ENCODE assay signal across 15 cellular contexts in the genomic region with DNA sequence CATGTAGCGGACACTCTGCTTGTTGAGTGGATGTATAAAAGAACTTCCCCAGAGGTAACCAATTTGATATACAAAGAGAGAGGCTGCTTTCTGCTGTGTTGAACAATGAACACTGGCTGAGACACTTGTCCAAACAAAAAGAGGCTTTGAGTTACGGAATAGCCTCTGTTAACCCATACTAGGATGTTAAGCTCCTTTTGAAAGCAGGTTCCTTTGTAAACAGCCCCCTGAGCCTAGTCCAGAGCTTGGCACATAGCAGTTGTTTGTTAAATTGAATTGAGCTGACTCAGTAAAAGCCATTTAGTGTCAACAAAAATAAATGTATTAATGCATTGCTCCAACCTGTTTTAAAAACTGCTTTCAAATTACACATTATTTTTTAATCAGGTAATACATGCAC.
A peak's percentile ranks its signal among the peaks of the same experiment; 100 is the strongest.
DNase-seq lines count a peak whose midpoint lies in the region; ATAC-seq, FAIRE-seq and TF ChIP-seq lines count a peak whose summit lies in the region.
"Had no signal": no experiment of that assay in that cellular context is flagged by ENCODE, and none has a peak within 500 bp of the region (broad histone marks: within the 10 kb centered on the region; RNA-seq: fewer than 3 reads in every experiment).

No MANE protein-coding gene starts in this region.

- H4K5ac ChIP-seq in H1 (ENCODE audit: insufficient read length, low read depth, low read length) = no peak overlapping the region

- H3K27me3 ChIP-seq in HepG2 (ENCODE audit: control insufficient read depth in 1 of 2, insufficient read depth in 2 of 2, low read length in 2 of 2) (no peaks in the 10 kb centered on the region; a peak in 1 of 5 replicates), right lobe of liver (no peaks in the 10 kb centered on the region), H1 (replicated peaks in 1 of 4; ENCODE audit: control insufficient read depth in 3 of 4, extremely low read depth in 1 of 4, insufficient read depth in 3 of 4, low read length in 3 of 4) (no peaks in the 10 kb centered on the region; a peak in 1 of 7 replicates), transverse colon (no peaks in the 10 kb centered on the region)
- H3K27me3 ChIP-seq: BLaER1 had no signal

- no peak overlapping the region for H2BK12ac ChIP-seq in H1 (ENCODE audit: low read depth, low read length)

- no peak overlapping the region for H3K4ac ChIP-seq in H1 (replicated peaks; ENCODE audit: insufficient read length, low read depth, low read length)

- BruUV-seq in HepG2 (replicated peaks; lab: Mats Ljungman, UMichigan) = no TSS peak

- H2BK15ac ChIP-seq in H1 (ENCODE audit: low read length) = no peak overlapping the region

- CTCF ChIA-PET in HepG2 (lab: Yijun Ruan, JAX; ENCODE audit: low intra/inter-chr PET ratio, low total read pairs) = no interaction called here
- CTCF ChIA-PET in H1 (lab: Charles Lee; ENCODE audit: partially characterized antibody) = no interaction called here

- in situ Hi-C loops in HepG2 (cut with HindIII; ENCODE audit: extremely low pct_ligation_motif_present, low pct_unique_long_range_greater_than_20kb) (no loop called here), transverse colon (cut with MboI; ENCODE audit: low pct_ligation_motif_present in 1 of 4, low pct_unique_long_range_greater_than_20kb in 1 of 4, low sequenced_read_pairs in 3 of 4) (no loop called here)

- H2AFZ ChIP-seq in HepG2 (ENCODE audit: low read length) = no peak overlapping the region
- H2AFZ ChIP-seq in H1 (ENCODE audit: low read length) = no peak overlapping the region

- TF ChIP-seq CTCF in HepG2 (CRISPR knock-in tag; IDR thresholded peaks at IDR 0.05) = no peak
- TF ChIP-seq CTCF in right lobe of liver (IDR thresholded peaks at IDR 0.05) = no peak
- TF ChIP-seq CTCF in H1 (IDR thresholded peaks at IDR 0.05; ENCODE audit: control extremely low read depth in 1 of 3, insufficient read depth in 1 of 3, low read depth in 1 of 3, low read length in 3 of 3) = no peak
- TF ChIP-seq CTCF in transverse colon (IDR thresholded peaks at IDR 0.05) = no peak

- no peak for TF ChIP-seq EP300 in HepG2 (IDR thresholded peaks at IDR 0.05; ENCODE audit: low read depth in 2 of 2, low read length in 2 of 2)
- TF ChIP-seq EP300 in HepG2 (CRISPR knock-in tag; IDR thresholded peaks at IDR 0.05; ENCODE audit: borderline replicate concordance) = no peak
- TF ChIP-seq EP300 in H1 (IDR thresholded peaks at IDR 0.05; ENCODE audit: borderline replicate concordance in 1 of 2, low read depth in 2 of 2, low read length in 2 of 2) = 0 out of 3 replicates have a peak, but pooled peaks of 1 of the 2 experiments have one; percentile 37
- TF ChIP-seq EP300 in transverse colon (IDR thresholded peaks at IDR 0.05; ENCODE audit: low read depth) = no peak

- H2BK20ac ChIP-seq in H1 (ENCODE audit: low read length) = no peak overlapping the region

- H3K4me3 ChIP-seq in HepG2 (replicated peaks in 1 of 3; ENCODE audit: insufficient read depth in 1 of 3, low read depth in 2 of 3, low read length in 3 of 3) (no peak overlapping the region), right lobe of liver (no peak overlapping the region), H1 (ENCODE audit: extremely low read depth in 1 of 4, insufficient read depth in 2 of 4, low read depth in 3 of 4, low read length in 4 of 4) (no peak overlapping the region), transverse colon (no peak overlapping the region)
- H3K4me3 ChIP-seq: BLaER1, HAP-1 had no signal

- H4K8ac ChIP-seq in H1 (ENCODE audit: extremely low read depth, insufficient read depth, low read length) = no peak overlapping the region

- H3K36me3 ChIP-seq in HepG2 (replicated peaks in 1 of 2; ENCODE audit: control insufficient read depth in 1 of 2, insufficient read depth in 2 of 2, low read length in 2 of 2) (no peaks in the 10 kb centered on the region), right lobe of liver (no peaks in the 10 kb centered on the region), H1 (ENCODE audit: control insufficient read depth in 2 of 4, insufficient read depth in 4 of 4, low read length in 3 of 4) (no peaks in the 10 kb centered on the region), transverse colon (no peaks in the 10 kb centered on the region)
- H3K36me3 ChIP-seq: BLaER1, HAP-1 had no signal

- no peak overlapping the region for H2BK120ac ChIP-seq in H1 (replicated peaks; ENCODE audit: low read depth, low read length)

- no peak overlapping the region for H2AK5ac ChIP-seq in H1 (ENCODE audit: low read depth, low read length)

- H3K23ac ChIP-seq in H1 (ENCODE audit: insufficient read length) = no peak overlapping the region

- POLR2A ChIA-PET in HepG2 (lab: Yijun Ruan, JAX) (no interaction called here), H1 (lab: Charles Lee; ENCODE audit: partially characterized antibody) (no interaction called here)

- H3K4me2 ChIP-seq in HepG2 (ENCODE audit: low read depth, low read length) (peak overlapping the region; percentile 11; the same call in 1 of the 2 replicates), H1 (ENCODE audit: insufficient read depth in 1 of 2, low read depth in 2 of 2, low read length in 2 of 2) (no peak overlapping the region)
- H3K4me2 ChIP-seq: BLaER1 had no signal

- no peaks in the 10 kb centered on the region for H3K79me2 ChIP-seq in HepG2 (ENCODE audit: insufficient read depth, low read length)
- no peaks in the 10 kb centered on the region for H3K79me2 ChIP-seq in H1 (ENCODE audit: control insufficient read depth in 1 of 2, insufficient read depth in 2 of 2, low read length in 2 of 2)

- WGBS in HepG2 (ENCODE audit: low lambda C conversion rate) = 11% methylated on average over 2 of the region's 2 CpGs
- 68% methylated on average over 2 of the region's 2 CpGs for WGBS in right lobe of liver (ENCODE audit: insufficient coverage, low coverage, low lambda C conversion rate, missing lambda C conversion rate)
- 65% methylated on average over 2 of the region's 2 CpGs; no CpG with 5 or more reads in 1 of the 2 experiments for WGBS in H1 (ENCODE audit: extremely low coverage in 1 of 2, insufficient coverage in 1 of 2, insufficient read length in 1 of 2, insufficient replicate concordance in 2 of 2, low coverage in 1 of 2, low lambda C conversion rate in 2 of 2, missing lambda C conversion rate in 1 of 2), 2 experiments
- WGBS in transverse colon (ENCODE audit: low coverage in 1 of 2), 2 donors = 87% methylated on average over 2 of the region's 2 CpGs; no CpG with 5 or more reads in 1 of the 2 donors

- ATAC-seq in HepG2 = peak; percentile 57
- no peak for ATAC-seq in right lobe of liver

- H3K9ac ChIP-seq in HepG2 (ENCODE audit: insufficient read depth, low read depth, low read length) (no peak overlapping the region), H1 (replicated peaks in 1 of 4; ENCODE audit: extremely low read depth in 1 of 4, low read depth in 3 of 4, low read length in 3 of 4) (no peak overlapping the region)
- H3K9ac ChIP-seq: BLaER1 had no signal

- H3K18ac ChIP-seq in H1 (ENCODE audit: extremely low read depth, low read length) = no peak overlapping the region

- H3K23me2 ChIP-seq in H1 (ENCODE audit: low read depth, low read length) = 0 out of 2 replicates have a peak, but pooled peaks cover 1% of the 10 kb centered on the region

- H3K14ac ChIP-seq in H1 (ENCODE audit: insufficient read length) = no peak overlapping the region

- DNase-seq in NCI-H146 (lab: John Stamatoyannopoulos, UW) = peak; percentile 29
- DNase-seq in NCI-H146 treated with DMSO at 0.1 percent for 48 hours (lab: John Stamatoyannopoulos, UW; ENCODE audit: unreplicated experiment) = no peak
- DNase-seq in HepG2 (ENCODE audit: low spot score) = peak; percentile 15
- no peak for DNase-seq in right lobe of liver
- DNase-seq in H1 (ENCODE audit: low read depth in 1 of 2, low spot score in 2 of 2) = peak in 1 of 2 experiments; percentile 9
- peak; percentile 27 for DNase-seq in pons (ENCODE audit: low spot score)
- no peak for DNase-seq in NCI-H2081 treated with DMSO at 0.1 percent for 48 hours (lab: John Stamatoyannopoulos, UW)
- no peak for DNase-seq in transverse colon
- DNase-seq: 8988T; CD4-positive, alpha-beta memory T cell; DMS153; DMS79; GF-D8 had no signal

- H3K56ac ChIP-seq in H1 (replicated peaks; ENCODE audit: insufficient read length, low read depth, low read length) = no peak overlapping the region

- TF ChIP-seq POLR2A in HepG2 (IDR thresholded peaks at IDR 0.05; ENCODE audit: insufficient read depth in 1 of 2, low read depth in 2 of 2, low read length in 2 of 2) (no peak), right lobe of liver (IDR thresholded peaks at IDR 0.05) (no peak), H1 (IDR thresholded peaks at IDR 0.05; ENCODE audit: control extremely low read depth in 1 of 2, low read depth in 2 of 2, low read length in 2 of 2) (no peak), transverse colon (IDR thresholded peaks at IDR 0.05) (no peak)

- no peak overlapping the region for H2BK5ac ChIP-seq in H1 (ENCODE audit: low read depth, low read length)

- H3K79me1 ChIP-seq in H1 (ENCODE audit: low read depth, low read length) = no peaks in the 10 kb centered on the region

- FAIRE-seq in HepG2 (lab: Jason Lieb, UNC) (no peak), H1 (lab: Jason Lieb, UNC) (no peak)

- intact Hi-C loops in HepG2 (cut with micrococcal nuclease; ENCODE audit: unreplicated experiment) = no loop called here
- intact Hi-C loops in right lobe of liver (cut with DNase I) = no loop called here
- intact Hi-C loops in transverse colon (cut with DNase I; ENCODE audit: low total_unique reads) = no loop called here

- no peak overlapping the region for H4K91ac ChIP-seq in H1 (replicated peaks; ENCODE audit: insufficient read length, low read length)

- H3K27ac ChIP-seq in HepG2 (ENCODE audit: extremely low read length, insufficient read depth, low read length) (no peak overlapping the region), right lobe of liver (no peak overlapping the region), H1 (ENCODE audit: low read depth, low read length) (no peak overlapping the region), transverse colon (no peak overlapping the region)
- H3K27ac ChIP-seq: BLaER1 had no signal

- no peaks in the 10 kb centered on the region for H3K9me3 ChIP-seq in HepG2 (ENCODE audit: low read length)
- no peaks in the 10 kb centered on the region for H3K9me3 ChIP-seq in right lobe of liver
- H3K9me3 ChIP-seq in H1 (ENCODE audit: insufficient read depth in 2 of 2, low read depth in 1 of 2, low read length in 1 of 2) = no peaks in the 10 kb centered on the region
- H3K9me3 ChIP-seq in transverse colon = no peaks in the 10 kb centered on the region
- H3K9me3 ChIP-seq: BLaER1, HAP-1 had no signal

- no peaks in the 10 kb centered on the region for H4K20me1 ChIP-seq in HepG2 (ENCODE audit: insufficient read depth, low read length)
- H4K20me1 ChIP-seq in H1 (replicated peaks in 1 of 2; ENCODE audit: control insufficient read depth in 1 of 2, insufficient read depth in 2 of 2, low read length in 2 of 2) = no peaks in the 10 kb centered on the region
- H4K20me1 ChIP-seq: BLaER1 had no signal

- no peak for TF ChIP-seq RAD21 in HepG2 (CRISPR knock-in tag; IDR thresholded peaks at IDR 0.05)
- no peak for TF ChIP-seq RAD21 in H1 (IDR thresholded peaks at IDR 0.05 in 1 of 2, conservative IDR thresholded peaks at IDR 0.05 in 1 of 2; ENCODE audit: low read depth in 2 of 2, low read length in 2 of 2)

- H3K4me1 ChIP-seq in HepG2 (ENCODE audit: insufficient read depth, low read length) = peaks cover 34% of the 10 kb centered on the region
- H3K4me1 ChIP-seq in right lobe of liver = no peaks in the 10 kb centered on the region
- H3K4me1 ChIP-seq in H1 (replicated peaks in 1 of 4; ENCODE audit: control insufficient read depth in 3 of 4, insufficient read depth in 4 of 4, low read length in 3 of 4) = peaks cover 0 to 7% (median 3%) of the 10 kb centered on the region in 4 experiments; a peak in 2 of 7 replicates
- H3K4me1 ChIP-seq in transverse colon = no peaks in the 10 kb centered on the region
- H3K4me1 ChIP-seq: BLaER1, HAP-1 had no signal

Comparison
In these comparisons a context has a peak if more than half of its experiments do, and no peak if none do; other contexts are left out.
1. DNase-seq: peak in NCI-H146 (single experiment), HepG2 (single experiment) and pons (single experiment); none in NCI-H146 treated with DMSO at 0.1 percent for 48 hours (single experiment), right lobe of liver (0 of 3), NCI-H2081 treated with DMSO at 0.1 percent for 48 hours (single experiment) and transverse colon (single experiment).